Comparison of ENCODE assay signal across 16 cellular contexts in the genomic region with DNA sequence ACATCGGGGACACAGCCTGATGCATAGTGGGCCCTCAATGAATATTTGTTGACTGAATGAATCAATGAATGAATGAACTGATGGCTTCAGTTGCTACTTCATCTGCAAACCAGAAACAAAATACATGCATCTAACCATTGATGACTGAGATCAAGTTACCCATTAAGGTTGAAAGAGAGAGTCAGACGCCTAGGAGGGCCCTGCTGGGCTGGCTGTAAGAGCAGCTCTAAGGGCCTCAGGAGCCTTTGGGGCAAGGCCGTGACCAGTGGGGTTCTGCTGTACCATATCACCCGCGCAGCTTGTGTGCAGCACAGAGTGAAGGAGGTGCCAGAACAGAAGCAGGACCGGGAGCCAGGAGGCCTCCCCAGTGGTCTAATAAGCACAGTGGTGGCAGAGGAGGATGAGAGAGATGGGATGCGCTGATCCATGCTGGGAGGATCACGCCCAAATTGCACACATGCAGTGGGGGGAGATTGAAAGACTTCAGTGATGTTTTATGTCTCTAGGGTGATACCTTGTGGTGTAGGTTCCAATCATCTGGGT.
DNase-seq lines count a peak whose midpoint lies in the region; ATAC-seq, FAIRE-seq and TF ChIP-seq lines count a peak whose summit lies in the region.
"Had no signal": no experiment of that assay in that cellular context is flagged by ENCODE, and none has a peak within 500 bp of the region (broad histone marks: within the 10 kb centered on the region; RNA-seq: fewer than 3 reads in every experiment).

No MANE protein-coding gene starts in this region.

- WGBS in HepG2 (ENCODE audit: low lambda C conversion rate) = 21% methylated on average over 8 of the region's 8 CpGs
- WGBS in right lobe of liver (ENCODE audit: insufficient coverage, low coverage, low lambda C conversion rate, missing lambda C conversion rate) = 80% methylated on average over 1 of the region's 8 CpGs
- no CpG with 5 or more reads among the region's 8 CpGs for WGBS in mesendoderm (ENCODE audit: extremely low coverage, insufficient coverage, low lambda C conversion rate)

- TF ChIP-seq CTCF in HepG2 (CRISPR knock-in tag; IDR thresholded peaks at IDR 0.05) (no peak), right lobe of liver (IDR thresholded peaks at IDR 0.05) (no peak), RWPE2 (IDR thresholded peaks at IDR 0.05; ENCODE audit: poor library complexity, severe bottlenecking) (no peak), type B pancreatic cell (conservative IDR thresholded peaks at IDR 0.05) (no peak), upper lobe of right lung (IDR thresholded peaks at IDR 0.05) (no peak)

- no peak overlapping the region for H2BK5ac ChIP-seq in mesendoderm (ENCODE audit: low read length)

- H3K4me1 ChIP-seq in HepG2 (ENCODE audit: insufficient read depth, low read length) = no peaks in the 10 kb centered on the region
- H3K4me1 ChIP-seq in right lobe of liver = no peaks in the 10 kb centered on the region
- peaks cover 22% of the 10 kb centered on the region for H3K4me1 ChIP-seq in RWPE2 (ENCODE audit: insufficient read depth, poor library complexity, severe bottlenecking)
- H3K4me1 ChIP-seq in mesendoderm (ENCODE audit: control insufficient read depth, low read depth, low read length) = peaks cover 12% of the 10 kb centered on the region
- no peaks in the 10 kb centered on the region for H3K4me1 ChIP-seq in upper lobe of right lung

- H3K4me2 ChIP-seq in HepG2 (ENCODE audit: low read depth, low read length) (no peak overlapping the region), mesendoderm (ENCODE audit: low read length) (no peak overlapping the region)
- H3K4me2 ChIP-seq: BLaER1 treated with 17β-estradiol and CSF1 and Interleukin-3, amounts not matched to agents 10 nM and 100 nM had no signal

- peaks cover 43% of the 10 kb centered on the region for H3K4me1 Mint-ChIP-seq in type B pancreatic cell (ENCODE audit: unreplicated experiment)

- H2BK15ac ChIP-seq in mesendoderm (replicated peaks; ENCODE audit: low read depth) = no peak overlapping the region

- intact Hi-C loops in HepG2 (cut with micrococcal nuclease; ENCODE audit: unreplicated experiment) = no loop called here
- intact Hi-C loops in right lobe of liver (cut with DNase I) = no loop called here
- intact Hi-C loops in upper lobe of right lung (cut with DNase I) = no loop called here

- H3K27ac Mint-ChIP-seq in type B pancreatic cell = peak overlapping the region; percentile 99
- H3K27ac Mint-ChIP-seq: CD4-positive, CD25-positive, alpha-beta regulatory T cell; IgD-negative memory B cell had no signal

- H3K36me3 Mint-ChIP-seq in type B pancreatic cell = no peaks in the 10 kb centered on the region
- H3K36me3 Mint-ChIP-seq: CD4-positive, CD25-positive, alpha-beta regulatory T cell; IgD-negative memory B cell had no signal

- H2AK5ac ChIP-seq in mesendoderm (ENCODE audit: low read length) = peak overlapping the region; percentile 43

- no peak overlapping the region for H4K8ac ChIP-seq in mesendoderm (ENCODE audit: low read depth, low read length)

- no peaks in the 10 kb centered on the region for H3K79me1 ChIP-seq in mesendoderm (ENCODE audit: low read length)

- no peak overlapping the region for H3K4me3 Mint-ChIP-seq in type B pancreatic cell
- H3K4me3 Mint-ChIP-seq: CD4-positive, CD25-positive, alpha-beta regulatory T cell; IgD-negative memory B cell had no signal

- DNase-seq in HepG2 (ENCODE audit: low spot score) (no peak), right lobe of liver (no peak), RWPE2 (ENCODE audit: low spot score) (peak; percentile 66), mesendoderm (no peak), type B pancreatic cell (ENCODE audit: extremely low spot score, unreplicated experiment) (no peak), upper lobe of right lung (no peak), NCI-H146 treated with DMSO at 0.1 percent for 48 hours (lab: John Stamatoyannopoulos, UW; ENCODE audit: unreplicated experiment) (no peak), NCI-H1694 (lab: John Stamatoyannopoulos, UW) (no peak)
- DNase-seq: ACHN; CD4-positive, CD25-positive, alpha-beta regulatory T cell; DMS 273 treated with DMSO at 0.1 percent for 48 hours; HCEC 1CT had no signal

- BruUV-seq in HepG2 (replicated peaks; lab: Mats Ljungman, UMichigan) = no TSS peak

- FAIRE-seq in HepG2 (lab: Jason Lieb, UNC) = no peak
- FAIRE-seq: GM12891 had no signal

- in situ Hi-C loops in HepG2 (cut with HindIII; ENCODE audit: extremely low pct_ligation_motif_present, low pct_unique_long_range_greater_than_20kb) = no loop called here

- H3K56ac ChIP-seq in mesendoderm (ENCODE audit: low read length) = no peak overlapping the region

- H3K27ac ChIP-seq in HepG2 (ENCODE audit: extremely low read length, insufficient read depth, low read length) (no peak overlapping the region), right lobe of liver (no peak overlapping the region), RWPE2 (ENCODE audit: poor library complexity, severe bottlenecking) (no peak overlapping the region), mesendoderm (ENCODE audit: low read depth, low read length) (no peak overlapping the region), upper lobe of right lung (no peak overlapping the region)
- H3K27ac ChIP-seq: BLaER1 treated with 17β-estradiol and CSF1 and Interleukin-3, amounts not matched to agents 10 nM and 100 nM; HL-60 had no signal

- CTCF ChIA-PET in HepG2 (lab: Yijun Ruan, JAX; ENCODE audit: low intra/inter-chr PET ratio, low total read pairs) = no interaction called here

- H2BK120ac ChIP-seq in mesendoderm (ENCODE audit: low read depth, low read length) = no peak overlapping the region

- H3K4ac ChIP-seq in mesendoderm (ENCODE audit: low read depth, low read length) = no peak overlapping the region

- H3K27me3 ChIP-seq in HepG2 (ENCODE audit: control insufficient read depth in 1 of 2, insufficient read depth in 2 of 2, low read length in 2 of 2) = peaks cover 5 to 39% of the 10 kb centered on the region in 2 experiments
- H3K27me3 ChIP-seq in right lobe of liver = no peaks in the 10 kb centered on the region
- H3K27me3 ChIP-seq in RWPE2 (ENCODE audit: insufficient read depth, poor library complexity, severe bottlenecking) = no peaks in the 10 kb centered on the region
- no peaks in the 10 kb centered on the region for H3K27me3 ChIP-seq in mesendoderm (ENCODE audit: insufficient read depth, low read length, poor library complexity)
- peaks cover 10% of the 10 kb centered on the region for H3K27me3 ChIP-seq in upper lobe of right lung
- H3K27me3 ChIP-seq: BLaER1 treated with 17β-estradiol and CSF1 and Interleukin-3, amounts not matched to agents 10 nM and 100 nM had no signal

- no peaks in the 10 kb centered on the region for H4K20me1 ChIP-seq in HepG2 (ENCODE audit: insufficient read depth, low read length)
- H4K20me1 ChIP-seq: BLaER1 treated with 17β-estradiol and CSF1 and Interleukin-3, amounts not matched to agents 10 nM and 100 nM had no signal

- H3K36me3 ChIP-seq in HepG2 (replicated peaks in 1 of 2; ENCODE audit: control insufficient read depth in 1 of 2, insufficient read depth in 2 of 2, low read length in 2 of 2) (no peaks in the 10 kb centered on the region), right lobe of liver (no peaks in the 10 kb centered on the region), RWPE2 (ENCODE audit: low read depth) (no peaks in the 10 kb centered on the region), mesendoderm (ENCODE audit: control insufficient read depth, insufficient read depth, low read length) (no peaks in the 10 kb centered on the region), upper lobe of right lung (no peaks in the 10 kb centered on the region)
- H3K36me3 ChIP-seq: BLaER1 treated with 17β-estradiol and CSF1 and Interleukin-3, amounts not matched to agents 10 nM and 100 nM had no signal

- no peak for ATAC-seq in HepG2
- ATAC-seq in right lobe of liver = no peak
- ATAC-seq in RWPE2 (ENCODE audit: low read depth) = no peak
- ATAC-seq in upper lobe of right lung = no peak

- no peak overlapping the region for H4K5ac ChIP-seq in mesendoderm (ENCODE audit: low read length)

- H3K9ac ChIP-seq in HepG2 (ENCODE audit: insufficient read depth, low read depth, low read length) (no peak overlapping the region), mesendoderm (ENCODE audit: low read length) (no peak overlapping the region)
- H3K9ac ChIP-seq: BLaER1 treated with 17β-estradiol and CSF1 and Interleukin-3, amounts not matched to agents 10 nM and 100 nM had no signal

- H3K9me3 Mint-ChIP-seq in type B pancreatic cell = no peaks in the 10 kb centered on the region
- H3K9me3 Mint-ChIP-seq: CD4-positive, CD25-positive, alpha-beta regulatory T cell; IgD-negative memory B cell had no signal

- no peak overlapping the region for H3K18ac ChIP-seq in mesendoderm (ENCODE audit: low read length)

- POLR2A ChIA-PET in HepG2 (lab: Yijun Ruan, JAX) = no interaction called here

- no peak for TF ChIP-seq EP300 in HepG2 (IDR thresholded peaks at IDR 0.05; ENCODE audit: low read depth in 2 of 2, low read length in 2 of 2)
- TF ChIP-seq EP300 in HepG2 (CRISPR knock-in tag; IDR thresholded peaks at IDR 0.05; ENCODE audit: borderline replicate concordance) = no peak

- no peak overlapping the region for H3K23ac ChIP-seq in mesendoderm (ENCODE audit: low read length)

- no peak for TF ChIP-seq RAD21 in HepG2 (CRISPR knock-in tag; IDR thresholded peaks at IDR 0.05)

- H3K27me3 Mint-ChIP-seq in type B pancreatic cell = no peaks in the 10 kb centered on the region

- no peaks in the 10 kb centered on the region for H3K79me2 ChIP-seq in HepG2 (ENCODE audit: insufficient read depth, low read length)
- no peaks in the 10 kb centered on the region for H3K79me2 ChIP-seq in mesendoderm (ENCODE audit: control insufficient read depth, insufficient read depth, low read length)

- H3K9me3 ChIP-seq in HepG2 (ENCODE audit: low read length) = no peaks in the 10 kb centered on the region
- no peaks in the 10 kb centered on the region for H3K9me3 ChIP-seq in right lobe of liver
- no peaks in the 10 kb centered on the region for H3K9me3 ChIP-seq in RWPE2 (ENCODE audit: severe bottlenecking)
- no peaks in the 10 kb centered on the region for H3K9me3 ChIP-seq in upper lobe of right lung
- H3K9me3 ChIP-seq: BLaER1 treated with 17β-estradiol and CSF1 and Interleukin-3, amounts not matched to agents 10 nM and 100 nM had no signal

- no peak for TF ChIP-seq POLR2A in HepG2 (IDR thresholded peaks at IDR 0.05; ENCODE audit: insufficient read depth in 1 of 2, low read depth in 2 of 2, low read length in 2 of 2)
- TF ChIP-seq POLR2A in right lobe of liver (IDR thresholded peaks at IDR 0.05) = no peak

- no peak overlapping the region for H2AFZ ChIP-seq in HepG2 (ENCODE audit: low read length)

- no peak overlapping the region for H3K4me3 ChIP-seq in HepG2 (replicated peaks in 1 of 3; ENCODE audit: insufficient read depth in 1 of 3, low read depth in 2 of 3, low read length in 3 of 3)
- no peak overlapping the region for H3K4me3 ChIP-seq in right lobe of liver
- H3K4me3 ChIP-seq in RWPE2 (ENCODE audit: severe bottlenecking) = no peak overlapping the region
- H3K4me3 ChIP-seq in mesendoderm (ENCODE audit: low read length) = no peak overlapping the region
- no peak overlapping the region for H3K4me3 ChIP-seq in upper lobe of right lung
- H3K4me3 ChIP-seq: BLaER1 treated with 17β-estradiol and CSF1 and Interleukin-3, amounts not matched to agents 10 nM and 100 nM had no signal

TF ChIP-seq in HepG2, 621 proteins besides CTCF, POLR2A, EP300 and RAD21:
- TF ChIP-seq NFKB2 (CRISPR knock-in tag; IDR thresholded peaks at IDR 0.05; ENCODE audit: borderline replicate concordance) (0 out of 2 replicates have a peak, but pooled peaks have one; percentile 23), ZNF33B (CRISPR knock-in tag; IDR thresholded peaks at IDR 0.05) (no peak)
